In genomic region chr2:68466778-68467076, GRCh38 we compare ENCODE assay signal across 8 cellular contexts. TPM values are rescaled to one million over a fixed set of nuclear protein-coding genes. Genes with fewer than 3 reads are reported as not detected.
DNase-seq lines count a peak whose midpoint lies in the region; ATAC-seq and TF ChIP-seq lines count a peak whose summit lies in the region.

No MANE protein-coding gene starts in this region.

- DNase-seq in activated naive CD4-positive, alpha-beta T cell treated with Interleukin-2 at 50 U/mL for 16 hours, result no peak
- DNase-seq in SK-N-MC (ENCODE audit: low read depth, low spot score), result no peak
- DNase-seq in fibroblast of the aortic adventitia (ENCODE audit: low read depth), result no peak
- no peak for DNase-seq in prostate gland (ENCODE audit: low spot score)
- no peak for DNase-seq in medulla oblongata (ENCODE audit: extremely low spot score)
- DNase-seq in kidney glomerular epithelial cell (lab: John Stamatoyannopoulos, UW), result no peak

- H3K36me3 ChIP-seq in SK-N-MC (ENCODE audit: insufficient read depth, low read length) (no peaks in the 10 kb centered on the region), prostate gland (no peaks in the 10 kb centered on the region)

- H3K36me3 Mint-ChIP-seq in activated naive CD4-positive, alpha-beta T cell treated with anti-CD3 and anti-CD28 coated beads, Interleukin-2, amount 50 U/mL, for 24 hours, result no peaks in the 10 kb centered on the region

- peaks cover 3% of the 10 kb centered on the region for H3K4me1 ChIP-seq in prostate gland (replicated peaks)

- no peaks in the 10 kb centered on the region for H3K27me3 Mint-ChIP-seq in activated naive CD4-positive, alpha-beta T cell treated with anti-CD3 and anti-CD28 coated beads, Interleukin-2, amount 50 U/mL, for 24 hours

- no peak overlapping the region for H3K27ac ChIP-seq in SK-N-MC
- H3K27ac ChIP-seq in prostate gland, result peak overlapping the region; percentile 83 to 89

- peak overlapping the region; percentile 83 for H3K9ac ChIP-seq in SK-N-MC (ENCODE audit: insufficient read length)

- intact Hi-C loops in prostate gland (cut with DNase I), result no loop called here

- H3K4me3 ChIP-seq in SK-N-MC, result peak overlapping the region; percentile 95
- H3K4me3 ChIP-seq in fibroblast of the aortic adventitia (ENCODE audit: low read depth, low read length), result peak overlapping the region; percentile 83
- H3K4me3 ChIP-seq in prostate gland, result peak overlapping the region; percentile 56 to 69

- H3K4me1 Mint-ChIP-seq in activated naive CD4-positive, alpha-beta T cell treated with anti-CD3 and anti-CD28 coated beads, Interleukin-2, amount 50 U/mL, for 24 hours, result peaks cover 42% of the 10 kb centered on the region

- no peak for TF ChIP-seq POLR2A in prostate gland (IDR thresholded peaks at IDR 0.05)

- H3K9me3 ChIP-seq in SK-N-MC (ENCODE audit: low read depth, low read length) (no peaks in the 10 kb centered on the region), prostate gland (no peaks in the 10 kb centered on the region)

- ATAC-seq in HG03469 (IDR thresholded peaks at IDR 0.05; ENCODE audit: unreplicated experiment), result no peak

- H3K27ac Mint-ChIP-seq in activated naive CD4-positive, alpha-beta T cell treated with anti-CD3 and anti-CD28 coated beads, Interleukin-2, amount 50 U/mL, for 24 hours, result peak overlapping the region; percentile 97

- TF ChIP-seq CTCF in fibroblast of the aortic adventitia (IDR thresholded peaks at IDR 0.05; ENCODE audit: insufficient read depth, low read length) (no peak), prostate gland (IDR thresholded peaks at IDR 0.05) (no peak)

- under 1% methylated on average over 18 of the region's 18 CpGs for WGBS in prostate gland

- H3K4me3 Mint-ChIP-seq in activated naive CD4-positive, alpha-beta T cell treated with anti-CD3 and anti-CD28 coated beads, Interleukin-2, amount 50 U/mL, for 24 hours, result peak overlapping the region; percentile 97

- H3K27me3 ChIP-seq in prostate gland (replicated peaks; ENCODE audit: insufficient read depth), result no peaks in the 10 kb centered on the region

- no peaks in the 10 kb centered on the region for H3K9me3 Mint-ChIP-seq in activated naive CD4-positive, alpha-beta T cell treated with anti-CD3 and anti-CD28 coated beads, Interleukin-2, amount 50 U/mL, for 24 hours

RNA-seq across cellular contexts. Expression of gene FBXO48, which starts 0.4 kb away (rescaled TPM):
- total RNA-seq in fibroblast of the aortic adventitia (ENCODE audit: low replicate concordance) (under 0.01 and 0.99 TPM in 2 replicates), prostate gland (under 1 TPM; 0.77 to 0.85 TPM)

RNA-seq across cellular contexts. Expression of gene APLF, which starts 0.7 kb away (rescaled TPM):
- total RNA-seq in fibroblast of the aortic adventitia (ENCODE audit: low replicate concordance) (4.3 and 6.8 TPM in 2 replicates), prostate gland (10 to 100 TPM in 1 of 2 donors, 1 to 10 TPM in 1; 7.3 to 10.2 TPM)
